Comparison of ENCODE assay signal across 22 cellular contexts in genomic region chr5:3605298-3606010, GRCh38. TPM values are rescaled to one million over a fixed set of nuclear protein-coding genes. Genes with fewer than 3 reads are reported as not detected.
"Had no signal": no experiment of that assay in that cellular context is flagged by ENCODE, and none has a peak within 500 bp of the region (broad histone marks: within the 10 kb centered on the region; RNA-seq: fewer than 3 reads in every experiment).

No MANE protein-coding gene starts in this region.

- H3K27ac Mint-ChIP-seq: activated CD8-positive, alpha-beta T cell treated with anti-CD3 and anti-CD28 coated beads, Interleukin-2, amount 10 ng/mL, durations not matched to agents 7 days and 5 days; activated naive CD4-positive, alpha-beta T cell treated with anti-CD3 and anti-CD28 coated beads, Interleukin-2, amount 50 U/mL, for 72 hours; activated T-cell treated with anti-CD3 and anti-CD28 coated beads, Interleukin-2, amount 50 U/mL, for 72 hours; brain; naive thymus-derived CD4-positive, alpha-beta T cell; stimulated activated naive B cell treated with anti-CD40 and anti-IgM and Interleukin-4, amounts not matched to agents 10 μg/mL and 1 μg/mL and 100 μg/mL, for 72 hours; T-helper 17 cell had no signal

- H3K4me3 Mint-ChIP-seq: activated CD8-positive, alpha-beta T cell treated with anti-CD3 and anti-CD28 coated beads, Interleukin-2, amount 10 ng/mL, durations not matched to agents 7 days and 5 days; activated T-cell treated with anti-CD3 and anti-CD28 coated beads, Interleukin-2, amount 50 U/mL, for 72 hours; brain; central memory CD8-positive, alpha-beta T cell; naive thymus-derived CD4-positive, alpha-beta T cell; stimulated activated naive B cell treated with anti-CD40 and anti-IgM and Interleukin-4, amounts not matched to agents 10 μg/mL and 1 μg/mL and 100 μg/mL, for 72 hours; T-helper 17 cell had no signal

- H3K4me1 ChIP-seq: foreskin keratinocyte had no signal

- H3K4me3 ChIP-seq: lung, mucosa of descending colon, tibial nerve, vagina had no signal

- DNase-seq: activated CD4-positive, alpha-beta T cell treated with anti-CD3 and anti-CD28 coated beads for 4 hours; activated CD8-positive, alpha-beta memory T cell treated with anti-CD3 and anti-CD28 coated beads, Interleukin-2, amount 50 U/mL, for 4 hours; activated CD8-positive, alpha-beta T cell treated with anti-CD3 and anti-CD28 coated beads, Interleukin-2, amount 10 ng/mL, durations not matched to agents 7 days and 5 days; activated gamma-delta T cell; activated T-cell treated with anti-CD3 and anti-CD28 coated beads, Interleukin-2, amount 50 U/mL, for 72 hours; esophagus squamous epithelium; foreskin keratinocyte; mucosa of descending colon; naive thymus-derived CD4-positive, alpha-beta T cell; stimulated activated CD4-positive, alpha-beta T cell treated with anti-CD3 and anti-CD28 coated beads, Interleukin-15, amount 100 ng/mL, for 24 hours; stimulated activated CD4-positive, alpha-beta T cell treated with anti-CD3 and anti-CD28 coated beads, Interleukin-4, amount 100 ng/mL, for 1 hour; stimulated activated naive B cell treated with anti-CD40 and anti-IgM and Interleukin-4, amounts not matched to agents 10 μg/mL and 1 μg/mL and 100 μg/mL, for 72 hours; T-helper 17 cell had no signal

- ATAC-seq: activated CD8-positive, alpha-beta T cell treated with anti-CD3 and anti-CD28 coated beads, Interleukin-2, amount 10 ng/mL, durations not matched to agents 7 days and 5 days; activated naive CD4-positive, alpha-beta T cell treated with anti-CD3 and anti-CD28 coated beads, Interleukin-2, amount 50 U/mL, for 72 hours; activated T-cell treated with anti-CD3 and anti-CD28 coated beads, Interleukin-2, amount 50 U/mL, for 72 hours; foreskin keratinocyte; heart left ventricle; mucosa of descending colon; naive thymus-derived CD4-positive, alpha-beta T cell; stimulated activated naive B cell treated with anti-CD40 and anti-IgM and Interleukin-4, amounts not matched to agents 10 μg/mL and 1 μg/mL and 100 μg/mL, for 72 hours; T-helper 17 cell had no signal

- H3K27ac ChIP-seq: coronary artery, esophagus squamous epithelium, foreskin keratinocyte, heart left ventricle, neutrophil, tibial nerve, vagina had no signal

- H3K9me3 ChIP-seq: esophagus squamous epithelium, heart left ventricle, mucosa of descending colon, neutrophil, tibial nerve, vagina had no signal

- H3K36me3 ChIP-seq: esophagus squamous epithelium, heart left ventricle, neutrophil, tibial nerve, vagina had no signal

- H3K4me1 Mint-ChIP-seq: central memory CD8-positive, alpha-beta T cell; T-helper 17 cell had no signal

RNA-seq across cellular contexts. Expression of gene IRX1, which starts 9.8 kb away (rescaled TPM):
- total RNA-seq: activated CD8-positive, alpha-beta T cell treated with anti-CD3 and anti-CD28 coated beads, Interleukin-2, amount 10 ng/mL, durations not matched to agents 7 days and 5 days; activated naive CD4-positive, alpha-beta T cell treated with anti-CD3 and anti-CD28 coated beads, Interleukin-2, amount 50 U/mL, for 72 hours; activated T-cell treated with anti-CD3 and anti-CD28 coated beads, Interleukin-2, amount 50 U/mL, for 72 hours; mucosa of descending colon; naive thymus-derived CD4-positive, alpha-beta T cell; T-helper 17 cell; vagina had no signal
- polyA plus RNA-seq: naive thymus-derived CD4-positive, alpha-beta T cell had no signal
